In the genomic region with DNA sequence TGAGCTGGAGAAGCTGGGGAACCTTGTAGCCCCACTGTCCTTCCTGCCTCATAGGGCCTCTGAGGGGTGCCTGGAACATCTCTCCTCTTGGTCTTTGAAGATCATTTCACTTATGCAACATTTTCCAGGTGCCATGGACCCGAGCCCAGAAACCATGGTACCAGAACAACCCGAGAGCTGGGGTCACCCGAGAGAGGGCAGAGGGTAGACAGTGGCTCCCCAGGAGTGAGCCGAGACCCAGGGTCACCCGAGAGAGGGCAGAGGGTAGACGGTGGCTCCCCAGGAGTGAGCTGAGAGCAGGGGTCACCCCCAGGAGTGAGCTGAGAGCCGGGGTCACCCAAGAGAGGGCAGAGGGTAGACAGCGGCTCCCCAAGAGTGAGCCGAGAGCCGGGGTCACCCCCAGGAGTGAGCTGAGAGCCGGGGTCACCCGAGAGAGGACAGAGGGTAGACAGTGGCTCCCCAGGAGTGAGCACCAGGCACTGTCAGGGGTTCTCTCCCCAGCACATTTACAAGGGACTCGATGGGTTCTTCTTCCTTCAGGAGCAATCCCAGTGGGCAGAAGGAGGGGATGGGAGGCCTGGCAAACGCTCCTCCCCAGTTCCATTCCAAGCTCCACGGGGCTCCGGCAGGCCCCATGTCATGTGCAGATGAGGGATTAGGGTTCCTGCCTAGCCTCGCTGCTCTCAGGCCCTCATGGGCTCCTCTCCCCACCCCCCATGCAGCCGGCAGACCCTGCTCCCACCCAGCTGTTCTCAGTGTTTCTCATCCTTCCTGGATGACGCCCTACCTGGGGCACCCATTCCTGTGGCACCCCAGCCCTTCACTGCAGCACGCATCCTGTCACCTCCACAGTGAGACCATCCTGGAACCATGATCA, we compare ENCODE assay signal across 1 cellular context.
TF ChIP-seq lines count a peak whose summit lies in the region.

No MANE protein-coding gene starts in this region.

TF ChIP-seq in IMR-90, 13 proteins besides CTCF, POLR2A, EP300 and RAD21 (continued from another document):
- TF ChIP-seq NFE2L2 (IDR thresholded peaks at IDR 0.05; ENCODE audit: low read depth, low read length), result no peak
- TF ChIP-seq SMC3 (IDR thresholded peaks at IDR 0.05; ENCODE audit: low read depth, low read length), result no peak
- no peak for TF ChIP-seq MAZ (IDR thresholded peaks at IDR 0.05; ENCODE audit: borderline replicate concordance, low read depth, low read length)
- TF ChIP-seq, protein P1, sequence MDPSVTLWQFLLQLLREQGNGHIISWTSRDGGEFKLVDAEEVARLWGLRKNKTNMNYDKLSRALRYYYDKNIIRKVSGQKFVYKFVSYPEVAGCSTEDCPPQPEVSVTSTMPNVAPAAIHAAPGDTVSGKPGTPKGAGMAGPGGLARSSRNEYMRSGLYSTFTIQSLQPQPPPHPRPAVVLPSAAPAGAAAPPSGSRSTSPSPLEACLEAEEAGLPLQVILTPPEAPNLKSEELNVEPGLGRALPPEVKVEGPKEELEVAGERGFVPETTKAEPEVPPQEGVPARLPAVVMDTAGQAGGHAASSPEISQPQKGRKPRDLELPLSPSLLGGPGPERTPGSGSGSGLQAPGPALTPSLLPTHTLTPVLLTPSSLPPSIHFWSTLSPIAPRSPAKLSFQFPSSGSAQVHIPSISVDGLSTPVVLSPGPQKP (IDR thresholded peaks at IDR 0.05; ENCODE audit: borderline replicate concordance, low read depth, low read length), result no peak
- no peak for TF ChIP-seq FOS (IDR thresholded peaks at IDR 0.05; ENCODE audit: low read depth, low read length)
- TF ChIP-seq MAFK (IDR thresholded peaks at IDR 0.05; ENCODE audit: low read depth, low read length), result no peak
- TF ChIP-seq, protein P2, sequence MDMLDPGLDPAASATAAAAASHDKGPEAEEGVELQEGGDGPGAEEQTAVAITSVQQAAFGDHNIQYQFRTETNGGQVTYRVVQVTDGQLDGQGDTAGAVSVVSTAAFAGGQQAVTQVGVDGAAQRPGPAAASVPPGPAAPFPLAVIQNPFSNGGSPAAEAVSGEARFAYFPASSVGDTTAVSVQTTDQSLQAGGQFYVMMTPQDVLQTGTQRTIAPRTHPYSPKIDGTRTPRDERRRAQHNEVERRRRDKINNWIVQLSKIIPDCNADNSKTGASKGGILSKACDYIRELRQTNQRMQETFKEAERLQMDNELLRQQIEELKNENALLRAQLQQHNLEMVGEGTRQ (IDR thresholded peaks at IDR 0.05; ENCODE audit: low read depth, low read length), result no peak
- TF ChIP-seq CEBPB (IDR thresholded peaks at IDR 0.05; ENCODE audit: low read depth, low read length), result no peak
- TF ChIP-seq BHLHE40 (IDR thresholded peaks at IDR 0.05; ENCODE audit: low read depth, low read length), result no peak
TF ChIP-seq in IMR-90: peak in this region for 0.
